ENCODE assay signal across 28 cellular contexts in the genomic region with DNA sequence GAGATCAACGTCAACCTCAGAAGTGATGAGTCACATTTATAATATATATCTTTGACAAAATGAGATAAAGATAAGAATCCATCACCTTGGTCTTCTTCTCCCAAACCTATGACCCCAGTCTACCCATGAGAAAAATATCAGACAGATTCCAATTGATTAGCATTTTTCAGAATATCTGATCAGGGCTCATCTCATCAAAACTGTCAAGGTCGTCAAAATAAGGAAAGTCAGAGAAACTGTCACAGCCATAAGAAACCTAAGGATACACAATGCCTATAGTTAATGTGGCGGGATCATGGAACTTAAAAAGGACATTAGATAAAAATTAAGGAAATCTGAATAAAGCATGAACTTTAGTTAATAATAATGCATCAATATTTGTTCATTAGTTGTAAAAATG.
"Had no signal": no experiment of that assay in that cellular context is flagged by ENCODE, and none has a peak within 500 bp of the region (broad histone marks: within the 10 kb centered on the region; RNA-seq: fewer than 3 reads in every experiment).

No MANE protein-coding gene starts in this region.

- H3K9me3 ChIP-seq: colonic mucosa, esophagus muscularis mucosa, esophagus squamous epithelium, gastrocnemius medialis, gastroesophageal sphincter, heart left ventricle, heart right ventricle had no signal

- ATAC-seq: effector memory CD8-positive, alpha-beta T cell; esophagus mucosa; foreskin keratinocyte; gastrocnemius medialis; gastroesophageal sphincter; heart left ventricle; heart right ventricle had no signal

- H3K27me3 Mint-ChIP-seq: dendritic cell treated with granulocyte-macrophage colony-stimulating factor and Interleukin-4, amounts not matched to agents 40 ng/mL and 50 ng/mL, for 4 days; effector memory CD8-positive, alpha-beta T cell had no signal

- H3K27ac Mint-ChIP-seq: dendritic cell treated with granulocyte-macrophage colony-stimulating factor and Interleukin-4, amounts not matched to agents 40 ng/mL and 50 ng/mL, for 4 days; effector memory CD8-positive, alpha-beta T cell; endodermal cell had no signal

- FAIRE-seq: colon, endometrium, endothelial cell of umbilical vein, frontal cortex had no signal

- H3K4me3 ChIP-seq: colonic mucosa, coronary artery, dorsolateral prefrontal cortex, esophagus muscularis mucosa, esophagus squamous epithelium, gastrocnemius medialis, gastroesophageal sphincter, heart left ventricle, heart right ventricle had no signal

- H3K36me3 ChIP-seq: colonic mucosa, esophagus muscularis mucosa, esophagus squamous epithelium, gastrocnemius medialis, gastroesophageal sphincter, heart left ventricle, heart right ventricle had no signal

- H3K27ac ChIP-seq: colonic mucosa, coronary artery, dorsolateral prefrontal cortex, epithelial cell of prostate, esophagus muscularis mucosa, esophagus squamous epithelium, foreskin keratinocyte, gastrocnemius medialis, gastroesophageal sphincter, heart left ventricle, heart right ventricle had no signal

- H3K4me3 Mint-ChIP-seq: dendritic cell treated with granulocyte-macrophage colony-stimulating factor and Interleukin-4, amounts not matched to agents 40 ng/mL and 50 ng/mL, for 4 days; effector memory CD8-positive, alpha-beta T cell; endodermal cell had no signal

- H3K4me1 ChIP-seq: colonic mucosa, esophagus muscularis mucosa, esophagus squamous epithelium, foreskin keratinocyte, gastrocnemius medialis, gastroesophageal sphincter, heart left ventricle, heart right ventricle had no signal

- H3K27me3 ChIP-seq: colonic mucosa, dorsolateral prefrontal cortex, esophagus muscularis mucosa, esophagus squamous epithelium, foreskin keratinocyte, gastrocnemius medialis, gastroesophageal sphincter, heart left ventricle, heart right ventricle had no signal

- DNase-seq: colonic mucosa; cortex of kidney; dermis blood vessel endothelial cell; dorsolateral prefrontal cortex; effector CD4-positive, alpha-beta T cell; effector CD8-positive, alpha-beta T cell; effector memory CD4-positive, alpha-beta T cell; effector memory CD8-positive, alpha-beta T cell; endodermal cell; erythroblast; esophagus squamous epithelium; foreskin keratinocyte; foreskin melanocyte; gastrocnemius medialis; glutamatergic neuron; head of caudate nucleus; heart left ventricle; heart right ventricle had no signal

- H3K9me3 Mint-ChIP-seq: dendritic cell treated with granulocyte-macrophage colony-stimulating factor and Interleukin-4, amounts not matched to agents 40 ng/mL and 50 ng/mL, for 4 days; endodermal cell had no signal
